Comparison of ENCODE assay signal across 10 cellular contexts in the genomic region with DNA sequence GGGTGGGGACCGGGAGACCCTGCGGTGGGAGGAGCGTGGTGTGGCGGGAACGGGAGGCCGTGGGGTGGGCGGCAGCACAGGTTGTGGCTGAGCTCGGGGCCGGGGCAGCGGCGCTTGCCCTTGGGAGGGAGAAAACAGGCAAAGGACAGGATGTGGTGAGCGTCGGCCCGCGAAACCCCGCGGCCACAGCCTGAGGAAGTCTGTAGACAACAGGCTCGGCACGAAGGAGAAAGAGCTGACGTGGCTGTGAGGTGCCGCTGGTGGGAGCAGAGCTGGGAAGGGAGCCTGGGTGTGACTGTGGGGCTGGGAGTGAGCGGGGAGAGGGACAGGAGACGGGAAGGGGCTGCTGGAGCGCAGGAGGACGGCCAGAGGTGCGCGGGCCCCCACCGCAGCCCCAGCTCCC.
DNase-seq lines count a peak whose midpoint lies in the region; ATAC-seq, FAIRE-seq and TF ChIP-seq lines count a peak whose summit lies in the region.
"Had no signal": no experiment of that assay in that cellular context is flagged by ENCODE, and none has a peak within 500 bp of the region (broad histone marks: within the 10 kb centered on the region; RNA-seq: fewer than 3 reads in every experiment).

No MANE protein-coding gene starts in this region.

- no peak for FAIRE-seq in GM12892 (lab: Jason Lieb, UNC)
- FAIRE-seq: H1 had no signal

- CTCF ChIA-PET in RWPE1 (lab: Yijun Ruan, JAX), result no interaction called here

- no peak overlapping the region for H3K27ac ChIP-seq in RWPE1
- H3K27ac ChIP-seq: psoas muscle had no signal

- peak; percentile 55 for ATAC-seq in HG02763 (IDR thresholded peaks at IDR 0.05; ENCODE audit: unreplicated experiment)
- no peak for ATAC-seq in GM21367 (IDR thresholded peaks at IDR 0.05; ENCODE audit: unreplicated experiment)
- ATAC-seq: psoas muscle had no signal

- TF ChIP-seq CTCF in RWPE1 (conservative IDR thresholded peaks at IDR 0.05; ENCODE audit: low read depth), result no peak

- peak; percentile 68 for DNase-seq in GM12892 (ENCODE audit: insufficient read length)
- DNase-seq in T-helper 1 cell, result peak in 4 of 5 donors; percentile 23 to 85 (median 33)
- DNase-seq in central memory CD4-positive, alpha-beta T cell, result peak; percentile 25
- peak; percentile 30 for DNase-seq in stimulated activated CD4-positive, alpha-beta T cell treated with anti-CD3 and anti-CD28 coated beads, Interleukin-12 subunit alpha, Interleukin-12 subunit beta, amount 100 ng/mL, for 4 hours
- DNase-seq in RWPE1 (ENCODE audit: low spot score), result no peak
- no peak for DNase-seq in NCI-H226

- POLR2A ChIA-PET in RWPE1 (lab: Yijun Ruan, JAX; ENCODE audit: low non-redundant PET), result no interaction called here

- peak; percentile 60; the same call in 1 of the 2 replicates for TF ChIP-seq POLR2A in GM12892 (IDR thresholded peaks at IDR 0.05; ENCODE audit: low read depth, low read length)

Comparison
In these comparisons a context has a peak if more than half of its experiments do, and no peak if none do; other contexts are left out.
1. DNase-seq: peak in GM12892 (single experiment), T-helper 1 cell (4 of 5), central memory CD4-positive, alpha-beta T cell (single experiment) and stimulated activated CD4-positive, alpha-beta T cell treated with anti-CD3 and anti-CD28 coated beads, Interleukin-12 subunit alpha, Interleukin-12 subunit beta, amount 100 ng/mL, for 4 hours (single experiment); none in RWPE1 (single experiment) and NCI-H226 (single experiment).